1 cellular context compared by ENCODE assay signal in the genomic region with DNA sequence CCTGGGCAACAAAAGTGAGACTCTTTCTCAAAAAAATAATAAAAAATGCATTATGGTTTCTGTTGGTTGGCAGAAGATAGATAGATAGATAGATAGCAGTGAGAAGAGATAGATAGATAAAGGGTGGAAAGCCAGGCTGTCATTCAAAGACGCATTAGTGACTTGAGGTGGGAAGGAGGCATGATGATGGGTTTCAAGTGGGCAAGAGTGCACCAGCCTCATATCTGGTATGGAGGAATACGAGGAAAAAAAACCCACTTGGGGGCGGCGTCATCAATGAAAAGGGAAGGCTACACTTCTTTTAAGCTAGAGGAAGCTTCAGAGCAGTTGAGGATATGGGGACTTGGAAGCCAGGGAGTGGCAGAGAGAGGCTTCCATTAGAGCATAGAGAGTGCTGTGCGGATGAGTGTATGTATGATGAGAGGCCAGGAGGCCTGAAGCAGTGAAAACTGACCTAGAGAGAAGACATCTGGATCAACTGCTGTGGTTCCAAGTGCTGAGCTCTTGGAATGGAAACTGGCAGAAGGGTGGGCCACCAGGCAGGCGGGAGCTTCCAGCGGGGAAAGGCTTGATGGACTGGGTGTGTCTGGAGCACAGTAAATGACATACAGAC.
TF ChIP-seq lines count a peak whose summit lies in the region.

No MANE protein-coding gene starts in this region.

TF ChIP-seq in HepG2, 621 proteins besides CTCF, POLR2A, EP300 and RAD21:
- TF ChIP-seq POLR2G (IDR thresholded peaks at IDR 0.05; ENCODE audit: low read depth, low read length) = peak; percentile 46; the same call in 1 of the 2 replicates
- peak; percentile 42; the same call in 1 of the 2 replicates for TF ChIP-seq POLR2AphosphoS2 (IDR thresholded peaks at IDR 0.05; ENCODE audit: low read depth, low read length)
- peak; percentile 87 for TF ChIP-seq RBM22 (optimal IDR thresholded peaks at IDR 0.05; ENCODE audit: low read length)
- TF ChIP-seq POLR2AphosphoS5 (IDR thresholded peaks at IDR 0.05; ENCODE audit: low read depth, low read length) = 0 out of 2 replicates have a peak, but pooled peaks have one; percentile 26
- no peak for TF ChIP-seq FOXC1 (CRISPR knock-in tag; IDR thresholded peaks at IDR 0.05; ENCODE audit: borderline replicate concordance)
